In genomic region chr17:28716740-28717577, GRCh38 we compare ENCODE assay signal across 1 cellular context.
TF ChIP-seq lines count a peak whose summit lies in the region.

No MANE protein-coding gene starts in this region.

TF ChIP-seq in GM23338, 12 proteins besides CTCF, POLR2A, EP300 and RAD21 (continued from another document):
- TF ChIP-seq, protein P1, sequence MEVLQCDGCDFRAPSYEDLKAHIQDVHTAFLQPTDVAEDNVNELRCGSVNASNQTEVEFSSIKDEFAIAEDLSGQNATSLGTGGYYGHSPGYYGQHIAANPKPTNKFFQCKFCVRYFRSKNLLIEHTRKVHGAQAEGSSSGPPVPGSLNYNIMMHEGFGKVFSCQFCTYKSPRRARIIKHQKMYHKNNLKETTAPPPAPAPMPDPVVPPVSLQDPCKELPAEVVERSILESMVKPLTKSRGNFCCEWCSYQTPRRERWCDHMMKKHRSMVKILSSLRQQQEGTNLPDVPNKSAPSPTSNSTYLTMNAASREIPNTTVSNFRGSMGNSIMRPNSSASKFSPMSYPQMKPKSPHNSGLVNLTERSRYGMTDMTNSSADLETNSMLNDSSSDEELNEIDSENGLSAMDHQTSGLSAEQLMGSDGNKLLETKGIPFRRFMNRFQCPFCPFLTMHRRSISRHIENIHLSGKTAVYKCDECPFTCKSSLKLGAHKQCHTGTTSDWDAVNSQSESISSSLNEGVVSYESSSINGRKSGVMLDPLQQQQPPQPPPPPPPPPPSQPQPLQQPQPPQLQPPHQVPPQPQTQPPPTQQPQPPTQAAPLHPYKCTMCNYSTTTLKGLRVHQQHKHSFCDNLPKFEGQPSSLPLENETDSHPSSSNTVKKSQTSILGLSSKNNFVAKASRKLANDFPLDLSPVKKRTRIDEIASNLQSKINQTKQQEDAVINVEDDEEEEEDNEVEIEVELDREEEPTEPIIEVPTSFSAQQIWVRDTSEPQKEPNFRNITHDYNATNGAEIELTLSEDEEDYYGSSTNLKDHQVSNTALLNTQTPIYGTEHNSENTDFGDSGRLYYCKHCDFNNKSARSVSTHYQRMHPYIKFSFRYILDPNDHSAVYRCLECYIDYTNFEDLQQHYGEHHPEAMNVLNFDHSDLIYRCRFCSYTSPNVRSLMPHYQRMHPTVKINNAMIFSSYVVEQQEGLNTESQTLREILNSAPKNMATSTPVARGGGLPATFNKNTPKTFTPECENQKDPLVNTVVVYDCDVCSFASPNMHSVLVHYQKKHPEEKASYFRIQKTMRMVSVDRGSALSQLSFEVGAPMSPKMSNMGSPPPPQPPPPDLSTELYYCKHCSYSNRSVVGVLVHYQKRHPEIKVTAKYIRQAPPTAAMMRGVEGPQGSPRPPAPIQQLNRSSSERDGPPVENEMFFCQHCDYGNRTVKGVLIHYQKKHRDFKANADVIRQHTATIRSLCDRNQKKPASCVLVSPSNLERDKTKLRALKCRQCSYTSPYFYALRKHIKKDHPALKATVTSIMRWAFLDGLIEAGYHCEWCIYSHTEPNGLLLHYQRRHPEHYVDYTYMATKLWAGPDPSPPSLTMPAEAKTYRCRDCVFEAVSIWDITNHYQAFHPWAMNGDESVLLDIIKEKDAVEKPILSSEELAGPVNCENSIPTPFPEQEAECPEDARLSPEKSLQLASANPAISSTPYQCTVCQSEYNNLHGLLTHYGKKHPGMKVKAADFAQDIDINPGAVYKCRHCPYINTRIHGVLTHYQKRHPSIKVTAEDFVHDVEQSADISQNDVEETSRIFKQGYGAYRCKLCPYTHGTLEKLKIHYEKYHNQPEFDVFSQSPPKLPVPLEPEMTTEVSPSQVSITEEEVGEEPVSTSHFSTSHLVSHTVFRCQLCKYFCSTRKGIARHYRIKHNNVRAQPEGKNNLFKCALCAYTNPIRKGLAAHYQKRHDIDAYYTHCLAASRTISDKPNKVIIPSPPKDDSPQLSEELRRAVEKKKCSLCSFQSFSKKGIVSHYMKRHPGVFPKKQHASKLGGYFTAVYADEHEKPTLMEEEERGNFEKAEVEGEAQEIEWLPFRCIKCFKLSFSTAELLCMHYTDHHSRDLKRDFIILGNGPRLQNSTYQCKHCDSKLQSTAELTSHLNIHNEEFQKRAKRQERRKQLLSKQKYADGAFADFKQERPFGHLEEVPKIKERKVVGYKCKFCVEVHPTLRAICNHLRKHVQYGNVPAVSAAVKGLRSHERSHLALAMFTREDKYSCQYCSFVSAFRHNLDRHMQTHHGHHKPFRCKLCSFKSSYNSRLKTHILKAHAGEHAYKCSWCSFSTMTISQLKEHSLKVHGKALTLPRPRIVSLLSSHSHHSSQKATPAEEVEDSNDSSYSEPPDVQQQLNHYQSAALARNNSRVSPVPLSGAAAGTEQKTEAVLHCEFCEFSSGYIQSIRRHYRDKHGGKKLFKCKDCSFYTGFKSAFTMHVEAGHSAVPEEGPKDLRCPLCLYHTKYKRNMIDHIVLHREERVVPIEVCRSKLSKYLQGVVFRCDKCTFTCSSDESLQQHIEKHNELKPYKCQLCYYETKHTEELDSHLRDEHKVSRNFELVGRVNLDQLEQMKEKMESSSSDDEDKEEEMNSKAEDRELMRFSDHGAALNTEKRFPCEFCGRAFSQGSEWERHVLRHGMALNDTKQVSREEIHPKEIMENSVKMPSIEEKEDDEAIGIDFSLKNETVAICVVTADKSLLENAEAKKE (CRISPR knock-in tag; IDR thresholded peaks at IDR 0.05), result no peak
- TF ChIP-seq JUNB (IDR thresholded peaks at IDR 0.05; ENCODE audit: unreplicated experiment) (no peak), STAT1 (IDR thresholded peaks at IDR 0.05; ENCODE audit: unreplicated experiment) (no peak)
